In the genomic region with DNA sequence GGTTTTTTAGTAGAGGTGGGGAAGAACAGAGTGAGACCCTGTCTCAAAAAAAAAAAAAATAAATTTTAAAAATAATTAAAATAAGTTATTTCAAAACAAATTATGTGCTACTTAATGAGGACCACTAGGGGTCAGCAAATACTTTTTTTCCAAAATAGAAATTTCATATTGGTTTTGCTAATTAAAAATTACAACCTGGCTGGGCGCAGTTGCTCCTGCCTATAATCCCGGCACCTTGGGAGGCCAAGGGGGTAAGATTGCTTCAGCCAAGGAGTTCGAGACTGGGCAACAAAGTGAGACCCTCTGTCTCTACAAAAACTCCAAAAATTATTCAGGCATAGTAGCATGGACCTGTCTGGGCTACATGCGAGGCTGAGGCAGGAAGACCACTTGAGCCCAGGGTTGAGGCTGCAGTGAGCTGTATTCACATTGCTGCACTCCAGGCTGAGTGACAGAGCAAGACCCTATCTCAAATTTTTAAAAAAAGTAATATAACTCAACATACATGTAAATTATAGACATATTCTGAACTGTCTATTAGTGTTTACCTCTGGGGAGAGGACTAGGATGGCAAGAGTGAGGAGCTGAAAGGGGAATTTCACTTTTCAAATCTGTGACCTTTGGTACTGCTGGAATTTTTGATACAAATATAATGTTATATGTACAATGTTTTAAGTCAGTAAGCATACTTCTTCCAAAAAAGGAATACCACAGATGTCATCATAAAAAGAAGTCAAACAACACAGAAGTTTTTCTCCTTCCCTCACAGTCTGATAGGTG, we compare ENCODE assay signal across 1 cellular context.
A peak's percentile ranks its signal among the peaks of the same experiment; 100 is the strongest.
TF ChIP-seq lines count a peak whose summit lies in the region.

No MANE protein-coding gene starts in this region.

TF ChIP-seq in K562, 482 proteins besides CTCF, POLR2A, EP300 and RAD21:
- TF ChIP-seq, protein P1, sequence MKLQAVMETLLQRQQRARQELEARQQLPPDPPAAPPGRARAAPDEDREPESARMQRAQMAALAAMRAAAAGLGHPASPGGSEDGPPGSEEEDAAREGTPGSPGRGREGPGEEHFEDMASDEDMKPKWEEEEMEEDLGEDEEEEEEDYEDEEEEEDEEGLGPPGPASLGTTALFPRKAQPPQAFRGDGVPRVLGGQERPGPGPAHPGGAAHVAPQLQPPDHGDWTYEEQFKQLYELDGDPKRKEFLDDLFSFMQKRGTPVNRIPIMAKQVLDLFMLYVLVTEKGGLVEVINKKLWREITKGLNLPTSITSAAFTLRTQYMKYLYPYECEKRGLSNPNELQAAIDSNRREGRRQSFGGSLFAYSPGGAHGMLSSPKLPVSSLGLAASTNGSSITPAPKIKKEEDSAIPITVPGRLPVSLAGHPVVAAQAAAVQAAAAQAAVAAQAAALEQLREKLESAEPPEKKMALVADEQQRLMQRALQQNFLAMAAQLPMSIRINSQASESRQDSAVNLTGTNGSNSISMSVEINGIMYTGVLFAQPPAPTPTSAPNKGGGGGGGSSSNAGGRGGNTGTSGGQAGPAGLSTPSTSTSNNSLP (IDR thresholded peaks at IDR 0.05; ENCODE audit: borderline replicate concordance, low read depth, low read length) = peak; percentile 18; the same call in 1 of the 2 replicates
- TF ChIP-seq TEAD4 (IDR thresholded peaks at IDR 0.05; ENCODE audit: low read length) (no peak), TEAD4 (CRISPR knock-in tag; IDR thresholded peaks at IDR 0.05; ENCODE audit: borderline replicate concordance) (no peak), DEAF1 (CRISPR knock-in tag; IDR thresholded peaks at IDR 0.05) (peak; percentile 30; the same call in 1 of the 2 replicates)
TF ChIP-seq in K562: peak in this region for 2.
